In the genomic region with DNA sequence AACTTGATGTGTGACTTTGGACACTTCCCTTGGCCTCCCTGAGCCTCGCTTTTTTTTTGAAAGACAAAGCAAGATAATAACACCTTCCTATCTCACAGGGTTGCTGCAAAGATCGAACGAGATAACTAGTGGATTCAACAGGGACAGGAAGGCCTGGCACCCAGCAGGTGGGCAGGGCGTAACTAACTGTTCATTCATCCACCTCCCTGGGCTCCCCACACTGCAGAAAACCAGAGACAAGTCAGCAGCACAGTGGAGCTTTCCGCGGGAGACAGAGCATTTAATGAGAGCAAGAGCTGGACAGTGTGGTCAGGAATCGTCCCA, we compare ENCODE assay signal across 35 cellular contexts. TPM values are rescaled to one million over a fixed set of nuclear protein-coding genes. Genes with fewer than 3 reads are reported as not detected.
"Had no signal": no experiment of that assay in that cellular context is flagged by ENCODE, and none has a peak within 500 bp of the region (broad histone marks: within the 10 kb centered on the region; RNA-seq: fewer than 3 reads in every experiment).

No MANE protein-coding gene starts in this region.

- FAIRE-seq: TTC549 had no signal

- H3K4me1 ChIP-seq: ascending aorta, Peyer's patch, SJSA1 had no signal

- H3K9me3 Mint-ChIP-seq: activated CD8-positive, alpha-beta T cell treated with anti-CD3 and anti-CD28 coated beads for 36 hours; activated naive CD8-positive, alpha-beta T cell treated with anti-CD3 and anti-CD28 coated beads for 36 hours; activated T-cell treated with anti-CD3 and anti-CD28 coated beads, Interleukin-2, amount 50 U/mL, for 72 hours; activated T-helper 17 cell treated with anti-CD3 and anti-CD28 coated beads, Interleukin-2, amount 50 U/mL, for 72 hours; central memory CD8-positive, alpha-beta T cell; T-helper 1 cell treated with Interleukin-12 subunit alpha and Interleukin-12 subunit beta and Interleukin-4 antibody, amounts not matched to agents 30 μg/mL and 1 μg/mL, for 36 hours; T-helper 2 cell treated with Interferon-gamma antibody and Interleukin-4, amounts not matched to agents 5 μg/mL and 100 μg/mL, for 36 hours had no signal

- ATAC-seq: activated CD8-positive, alpha-beta T cell treated with anti-CD3 and anti-CD28 coated beads for 36 hours; activated T-cell treated with anti-CD3 and anti-CD28 coated beads, Interleukin-2, amount 50 U/mL, for 72 hours; activated T-helper 17 cell treated with anti-CD3 and anti-CD28 coated beads, Interleukin-2, amount 50 U/mL, for 72 hours; PC-3 had no signal

- H3K36me3 Mint-ChIP-seq: activated naive CD8-positive, alpha-beta T cell treated with anti-CD3 and anti-CD28 coated beads for 36 hours had no signal

- H3K4me3 ChIP-seq: ascending aorta, cardiac muscle cell, Peyer's patch, SJSA1 had no signal

- H3K27me3 ChIP-seq: ascending aorta, cardiac muscle cell, Peyer's patch, SJSA1 had no signal

- H3K9ac ChIP-seq: SK-N-SH had no signal

- H3K4me3 Mint-ChIP-seq: activated CD8-positive, alpha-beta T cell treated with anti-CD3 and anti-CD28 coated beads for 36 hours; activated naive CD8-positive, alpha-beta T cell treated with anti-CD3 and anti-CD28 coated beads for 36 hours; activated T-cell treated with anti-CD3 and anti-CD28 coated beads, Interleukin-2, amount 50 U/mL, for 72 hours; activated T-helper 17 cell treated with anti-CD3 and anti-CD28 coated beads, Interleukin-2, amount 50 U/mL, for 72 hours; central memory CD8-positive, alpha-beta T cell; T-helper 1 cell treated with Interleukin-12 subunit alpha and Interleukin-12 subunit beta and Interleukin-4 antibody, amounts not matched to agents 30 μg/mL and 1 μg/mL, for 36 hours; T-helper 2 cell treated with Interferon-gamma antibody and Interleukin-4, amounts not matched to agents 5 μg/mL and 100 μg/mL, for 36 hours had no signal

- H3K4me1 Mint-ChIP-seq: activated naive CD8-positive, alpha-beta T cell treated with anti-CD3 and anti-CD28 coated beads for 36 hours; activated T-helper 17 cell treated with anti-CD3 and anti-CD28 coated beads, Interleukin-2, amount 50 U/mL, for 72 hours; central memory CD8-positive, alpha-beta T cell had no signal

- DNase-seq: activated CD4-positive, alpha-beta T cell treated with anti-CD3 and anti-CD28 coated beads for 4 hours; activated CD4-positive, alpha-beta T cell treated with anti-CD3 and anti-CD28 coated beads, Interleukin-2, amount 50 U/mL, for 1 hour; activated CD8-positive, alpha-beta T cell treated with anti-CD3 and anti-CD28 coated beads for 36 hours; activated effector memory CD4-positive, alpha-beta T cell treated with anti-CD3 and anti-CD28 coated beads, Interleukin-2, amount 50 U/mL, for 16 hours; activated naive CD4-positive, alpha-beta T cell; activated naive CD4-positive, alpha-beta T cell treated with anti-CD3 and anti-CD28 coated beads, Interleukin-2, amount 50 U/mL, for 16 hours; activated naive CD8-positive, alpha-beta T cell treated with anti-CD3 and anti-CD28 coated beads for 36 hours; activated T-cell treated with anti-CD3 and anti-CD28 coated beads, Interleukin-2, amount 50 U/mL, for 1 hour; activated T-cell treated with anti-CD3 and anti-CD28 coated beads, Interleukin-2, amount 50 U/mL, for 72 hours; amygdala; Karpas-422; KBM-7; NCI-H1105; NCI-H1417 treated with DMSO at 0.1 percent for 48 hours; NCI-H1694 treated with DMSO at 0.1 percent for 48 hours; NCI-H2029; NCI-H510A; NCI-H526; NCI-H748 treated with DMSO at 0.1 percent for 48 hours; NK-92 treated with Interleukin-12 subunit alpha and Interleukin-12 subunit beta, amount 100 ng/mL, for 24 hours; PC-3; RPMI8226; SHP77 treated with DMSO at 0.1 percent for 48 hours; SK-N-SH had no signal

- H3K27ac ChIP-seq: ascending aorta, cardiac muscle cell, Peyer's patch, SJSA1 had no signal

- H3K27ac Mint-ChIP-seq: activated CD8-positive, alpha-beta T cell treated with anti-CD3 and anti-CD28 coated beads for 36 hours; activated naive CD8-positive, alpha-beta T cell treated with anti-CD3 and anti-CD28 coated beads for 36 hours; activated T-cell treated with anti-CD3 and anti-CD28 coated beads, Interleukin-2, amount 50 U/mL, for 72 hours; activated T-helper 17 cell treated with anti-CD3 and anti-CD28 coated beads, Interleukin-2, amount 50 U/mL, for 72 hours; T-helper 1 cell treated with Interleukin-12 subunit alpha and Interleukin-12 subunit beta and Interleukin-4 antibody, amounts not matched to agents 30 μg/mL and 1 μg/mL, for 36 hours; T-helper 2 cell treated with Interferon-gamma antibody and Interleukin-4, amounts not matched to agents 5 μg/mL and 100 μg/mL, for 36 hours had no signal

- H3K4me2 ChIP-seq: SK-N-SH had no signal

- H3K36me3 ChIP-seq: ascending aorta, cardiac muscle cell, Peyer's patch, SJSA1 had no signal

- H3K9me3 ChIP-seq: ascending aorta, Peyer's patch, SJSA1, SK-N-SH had no signal

RNA-seq across cellular contexts. Expression of gene SLC13A5, which starts 28.7 kb away (rescaled TPM):
- total RNA-seq: activated CD8-positive, alpha-beta memory T cell treated with anti-CD3 and anti-CD28 coated beads for 36 hours; activated CD8-positive, alpha-beta T cell treated with anti-CD3 and anti-CD28 coated beads for 36 hours; activated naive CD8-positive, alpha-beta T cell treated with anti-CD3 and anti-CD28 coated beads for 36 hours; activated T-helper 17 cell treated with anti-CD3 and anti-CD28 coated beads, Interleukin-2, amount 50 U/mL, for 72 hours; MCF 10A; PC-3; Peyer's patch; SJSA1 had no signal
- polyA plus RNA-seq: SK-N-SH had no signal

RNA-seq across cellular contexts. Expression of gene MED31, which starts 33.0 kb away (rescaled TPM):
- total RNA-seq: ascending aorta had no signal
